33 cellular contexts compared by ENCODE assay signal in the genomic region with DNA sequence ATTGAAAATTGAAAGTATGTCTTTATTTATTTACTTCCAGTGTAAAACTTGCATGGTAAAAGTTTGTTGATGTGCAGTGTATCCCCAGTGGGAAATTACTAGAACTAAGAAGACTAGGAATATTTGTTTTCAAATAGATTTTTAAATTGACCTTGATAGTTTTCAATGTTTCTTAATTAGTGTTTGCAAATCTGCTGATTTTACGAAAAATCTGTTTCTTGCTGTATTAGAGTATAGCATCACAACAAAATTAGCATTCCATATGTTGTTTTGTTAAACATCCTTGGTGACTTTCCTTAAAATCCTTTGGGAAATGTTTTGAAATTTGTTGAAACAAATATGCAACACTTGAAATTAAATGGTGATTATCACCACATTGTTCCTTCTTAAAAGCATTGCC.
"Had no signal": no experiment of that assay in that cellular context is flagged by ENCODE, and none has a peak within 500 bp of the region (broad histone marks: within the 10 kb centered on the region; RNA-seq: fewer than 3 reads in every experiment).

No MANE protein-coding gene starts in this region.

- H3K4me1 ChIP-seq: adrenal gland, body of pancreas, breast epithelium had no signal

- H3K27me3 ChIP-seq: adrenal gland, ascending aorta, body of pancreas, brain microvascular endothelial cell, breast epithelium, cardiac muscle cell had no signal

- H3K36me3 ChIP-seq: adrenal gland, ascending aorta, brain microvascular endothelial cell, breast epithelium, cardiac muscle cell had no signal

- H3K4me3 ChIP-seq: adrenal gland, ascending aorta, body of pancreas, breast epithelium, cardiac muscle cell had no signal

- H3K27ac ChIP-seq: adrenal gland, ascending aorta, body of pancreas, brain microvascular endothelial cell, breast epithelium, cardiac muscle cell had no signal

- ATAC-seq: activated naive CD4-positive, alpha-beta T cell treated with anti-CD3 and anti-CD28 coated beads, Interleukin-2, amount 50 U/mL, for 72 hours; activated naive CD8-positive, alpha-beta T cell treated with anti-CD3 and anti-CD28 coated beads, Interleukin-2, amount 50 U/mL, for 24 hours; activated T-cell treated with anti-CD3 and anti-CD28 coated beads, Interleukin-2, amount 50 U/mL, for 4 hours; activated T-cell treated with anti-CD3 and anti-CD28 coated beads, Interleukin-2, amount 50 U/mL, for 72 hours; activated T-helper 17 cell treated with anti-CD3 and anti-CD28 coated beads, Interleukin-2, amount 50 U/mL, for 72 hours; body of pancreas had no signal

- FAIRE-seq: astrocyte, bronchial epithelial cell, colon had no signal

- H3K9me3 ChIP-seq: adrenal gland, ascending aorta, body of pancreas, breast epithelium had no signal

- DNase-seq: activated effector memory CD4-positive, alpha-beta T cell treated with anti-CD3 and anti-CD28 coated beads, Interleukin-2, amount 50 U/mL, for 16 hours; activated effector memory CD4-positive, alpha-beta T cell treated with Interleukin-2 at 50 U/mL for 16 hours; activated gamma-delta T cell; activated gamma-delta T cell treated with Interleukin-2 at 50 U/mL for 16 hours; activated naive CD4-positive, alpha-beta T cell; activated naive CD4-positive, alpha-beta T cell treated with anti-CD3 and anti-CD28 coated beads for 36 hours; activated naive CD4-positive, alpha-beta T cell treated with anti-CD3 and anti-CD28 coated beads, Interleukin-2, amount 10 ng/mL, durations not matched to agents 7 days and 5 days; activated naive CD4-positive, alpha-beta T cell treated with anti-CD3 and anti-CD28 coated beads, Interleukin-2, amount 50 U/mL, for 16 hours; activated naive CD4-positive, alpha-beta T cell treated with Interleukin-2 at 50 U/mL for 16 hours; activated naive CD8-positive, alpha-beta T cell treated with anti-CD3 and anti-CD28 coated beads for 36 hours; activated naive CD8-positive, alpha-beta T cell treated with anti-CD3 and anti-CD28 coated beads, Interleukin-2, amount 10 ng/mL, durations not matched to agents 7 days and 5 days; activated naive CD8-positive, alpha-beta T cell treated with anti-CD3 and anti-CD28 coated beads, Interleukin-2, amount 50 U/mL, for 24 hours; activated T-cell treated with anti-CD3 and anti-CD28 coated beads, Interleukin-2, amount 50 U/mL, for 24 hours; activated T-cell treated with anti-CD3 and anti-CD28 coated beads, Interleukin-2, amount 50 U/mL, for 4 hours; activated T-cell treated with anti-CD3 and anti-CD28 coated beads, Interleukin-2, amount 50 U/mL, for 48 hours; activated T-cell treated with anti-CD3 and anti-CD28 coated beads, Interleukin-2, amount 50 U/mL, for 72 hours; adrenal gland; amniotic stem cell; anterior cingulate cortex; aorta; body of pancreas; brain microvascular endothelial cell; caudate nucleus; central memory CD4-positive, alpha-beta T cell; cerebellar nuclear complex had no signal
